8 cellular contexts compared by ENCODE assay signal in genomic region chr6:113630738-113631535, GRCh38.
DNase-seq lines count a peak whose midpoint lies in the region; ATAC-seq, FAIRE-seq and TF ChIP-seq lines count a peak whose summit lies in the region.

No MANE protein-coding gene starts in this region.

- peak; percentile 45 for DNase-seq in GM10248 (ENCODE audit: extremely low spot score)
- DNase-seq in adrenal gland: peak in 3 of 7 donors; percentile 25 to 52 (median 27)
- no peak for DNase-seq in left lobe of liver (ENCODE audit: low spot score)
- no peak for DNase-seq in suprapubic skin (ENCODE audit: low spot score in 2 of 2)
- no peak for DNase-seq in kidney
- DNase-seq in cerebellar cortex (ENCODE audit: low spot score): no peak

- peak overlapping the region in 3 of 5 donors; percentile 14 to 46 (median 45) for H3K27ac ChIP-seq in adrenal gland
- peak overlapping the region; percentile 87 for H3K27ac ChIP-seq in suprapubic skin
- peak overlapping the region in 1 of 2 donors; percentile 20 for H3K27ac ChIP-seq in kidney (ENCODE audit: low read depth in 2 of 2, low read length in 2 of 2)

- H3K9me3 ChIP-seq in adrenal gland (replicated peaks in 1 of 3) (no peaks in the 10 kb centered on the region), suprapubic skin (no peaks in the 10 kb centered on the region), kidney (ENCODE audit: control insufficient read depth in 1 of 2, low read length in 2 of 2) (no peaks in the 10 kb centered on the region)

- intact Hi-C loops in adrenal gland (cut with DNase I) (no loop called here), kidney (cut with DNase I) (no loop called here)

- WGBS in adrenal gland, 4 donors: 63 to 77% (median 73%) methylated on average over 7 of the region's 7 CpGs
- 37% methylated on average over 7 of the region's 7 CpGs for WGBS in suprapubic skin

- no peak overlapping the region for H3K9ac ChIP-seq in kidney (ENCODE audit: low read length in 2 of 2)

- H3K27me3 Mint-ChIP-seq in IgD-negative memory B cell: peaks cover 4% of the 10 kb centered on the region

- H3K9me3 Mint-ChIP-seq in IgD-negative memory B cell: no peaks in the 10 kb centered on the region

- no peaks in the 10 kb centered on the region for H3K36me3 Mint-ChIP-seq in IgD-negative memory B cell

- peaks cover 16 to 25% of the 10 kb centered on the region in 2 donors for H3K4me1 ChIP-seq in adrenal gland (replicated peaks in 1 of 2)
- H3K4me1 ChIP-seq in suprapubic skin: peaks cover 50% of the 10 kb centered on the region
- H3K4me1 ChIP-seq in kidney (ENCODE audit: control insufficient read depth in 1 of 2, insufficient read depth in 1 of 2, low read depth in 1 of 2, low read length in 2 of 2): no peaks in the 10 kb centered on the region

- peak; percentile 65 for ATAC-seq in GM21526 (IDR thresholded peaks at IDR 0.05; ENCODE audit: low FRiP score, unreplicated experiment)
- peak; percentile 63 for ATAC-seq in left lobe of liver

- no peak for TF ChIP-seq EP300 in suprapubic skin (IDR thresholded peaks at IDR 0.05)

- peak overlapping the region; percentile 99 to 100 (median 99) for H3K27ac Mint-ChIP-seq in IgD-negative memory B cell

- H3K4me1 Mint-ChIP-seq in IgD-negative memory B cell: peaks cover 62 to 79% (median 66%) of the 10 kb centered on the region in 3 donors

- TF ChIP-seq CTCF in GM10248 (IDR thresholded peaks at IDR 0.05; ENCODE audit: control extremely low read depth, extremely low read depth, low read depth, missing control alignments): no peak
- no peak for TF ChIP-seq CTCF in adrenal gland (IDR thresholded peaks at IDR 0.05)
- no peak for TF ChIP-seq CTCF in suprapubic skin (IDR thresholded peaks at IDR 0.05)
- no peak for TF ChIP-seq CTCF in kidney (IDR thresholded peaks at IDR 0.05; ENCODE audit: borderline replicate concordance, extremely low read depth, insufficient read depth)

- POLR2A ChIA-PET in GM10248 (lab: Yijun Ruan, JAX): interaction anchor here (0.6 to 4.3 kb wide), 6 partner anchors 10 to 256 kb away, joined by 3 to 20 read pairs (median 8); no protein-coding TSS in a partner anchor

- H3K27me3 ChIP-seq in adrenal gland: no peaks in the 10 kb centered on the region
- H3K27me3 ChIP-seq in suprapubic skin: no peaks in the 10 kb centered on the region

- CTCF ChIA-PET in GM10248 (lab: Yijun Ruan, JAX): interaction anchor here (1.2 to 6.5 kb wide), 5 partner anchors 9 to 228 kb away, joined by 3 to 37 read pairs (median 4); no protein-coding TSS in a partner anchor

- H3K36me3 ChIP-seq in adrenal gland (replicated peaks in 1 of 2): no peaks in the 10 kb centered on the region
- H3K36me3 ChIP-seq in suprapubic skin: no peaks in the 10 kb centered on the region
- H3K36me3 ChIP-seq in kidney (ENCODE audit: control insufficient read depth in 1 of 2, insufficient read depth in 2 of 2, low read length in 2 of 2): no peaks in the 10 kb centered on the region

- peak overlapping the region; percentile 91 to 96 (median 93) for H3K4me3 Mint-ChIP-seq in IgD-negative memory B cell

- H3K4me3 ChIP-seq in adrenal gland (peak overlapping the region in 1 of 4 donors; percentile 12), suprapubic skin (peak overlapping the region; percentile 27), kidney (ENCODE audit: low read length in 2 of 2) (no peak overlapping the region)

- no peak for FAIRE-seq in kidney (lab: Jason Lieb, UNC)

- no peak for TF ChIP-seq POLR2A in adrenal gland (IDR thresholded peaks at IDR 0.05)
- TF ChIP-seq POLR2A in suprapubic skin (IDR thresholded peaks at IDR 0.05): no peak
